In the genomic region with DNA sequence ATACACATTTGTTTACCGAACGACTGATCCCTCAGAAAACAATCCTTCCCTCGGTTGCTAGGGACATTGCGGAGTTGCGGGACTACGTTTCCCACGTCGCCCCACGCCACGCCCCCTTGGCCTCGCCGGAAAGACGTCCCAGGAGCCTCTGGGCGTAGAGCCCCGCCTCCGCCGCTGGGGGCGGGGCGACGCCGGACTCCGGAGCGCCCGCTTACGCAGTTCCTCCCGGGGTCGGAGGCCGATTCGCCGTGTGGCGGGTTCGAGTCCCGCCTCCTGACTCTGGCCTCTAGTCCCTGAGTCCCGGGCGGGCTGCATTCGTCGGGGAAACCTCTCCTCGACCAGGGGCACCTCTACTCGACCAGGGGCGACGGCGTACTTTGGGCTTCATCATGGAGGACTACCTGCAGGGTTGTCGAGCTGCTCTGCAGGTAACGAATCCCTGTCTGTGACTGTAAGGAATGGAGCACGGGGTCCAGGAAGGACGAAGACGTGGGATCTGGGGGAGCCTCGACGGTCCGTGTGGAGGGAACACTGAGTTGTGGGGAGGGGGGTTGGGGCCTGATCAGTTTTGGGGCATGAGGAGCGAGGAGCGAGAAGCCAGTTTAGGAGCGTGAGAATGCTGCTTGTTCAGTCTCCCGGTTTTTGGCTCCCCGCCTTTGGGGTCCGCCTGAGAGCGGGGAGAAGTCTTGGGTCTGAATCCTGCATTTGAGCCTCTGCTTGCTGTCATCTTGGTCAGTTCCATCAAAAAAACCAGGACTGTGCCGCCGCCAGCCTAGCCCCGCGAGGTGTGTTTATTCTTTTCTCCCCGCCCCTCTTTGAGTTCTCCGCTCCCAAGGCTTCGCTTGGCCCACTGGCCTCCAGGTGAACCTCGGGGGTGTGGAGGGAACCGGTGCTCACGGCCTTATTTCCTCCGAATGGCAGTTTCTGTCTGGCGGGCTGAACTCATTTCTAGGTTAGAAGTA, we compare ENCODE assay signal across 8 cellular contexts. TPM values are rescaled to one million over a fixed set of nuclear protein-coding genes. Genes with fewer than 3 reads are reported as not detected.
DNase-seq lines count a peak whose midpoint lies in the region; ATAC-seq and TF ChIP-seq lines count a peak whose summit lies in the region.

A gene with protein sequence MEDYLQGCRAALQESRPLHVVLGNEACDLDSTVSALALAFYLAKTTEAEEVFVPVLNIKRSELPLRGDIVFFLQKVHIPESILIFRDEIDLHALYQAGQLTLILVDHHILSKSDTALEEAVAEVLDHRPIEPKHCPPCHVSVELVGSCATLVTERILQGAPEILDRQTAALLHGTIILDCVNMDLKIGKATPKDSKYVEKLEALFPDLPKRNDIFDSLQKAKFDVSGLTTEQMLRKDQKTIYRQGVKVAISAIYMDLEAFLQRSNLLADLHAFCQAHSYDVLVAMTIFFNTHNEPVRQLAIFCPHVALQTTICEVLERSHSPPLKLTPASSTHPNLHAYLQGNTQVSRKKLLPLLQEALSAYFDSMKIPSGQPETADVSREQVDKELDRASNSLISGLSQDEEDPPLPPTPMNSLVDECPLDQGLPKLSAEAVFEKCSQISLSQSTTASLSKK (plus strand): TSS at position 206 of the 962 bp plus-strand sequence. CDS start 184 bp downstream, at position 390.

- H3K9me2 ChIP-seq in PC-9 (ENCODE audit: insufficient read depth) = no peaks in the 10 kb centered on the region

- H3K9me3 ChIP-seq in PC-9 (ENCODE audit: insufficient read depth, low read depth) (no peaks in the 10 kb centered on the region), mucosa of descending colon (no peaks in the 10 kb centered on the region)

- peaks cover 24% of the 10 kb centered on the region for H3K79me2 ChIP-seq in PC-9 (ENCODE audit: low read depth)

- peak within 1 kb of the TSS; percentile 94 for H2AFZ ChIP-seq in PC-9

- peaks cover 28% of the 10 kb centered on the region for H3F3A ChIP-seq in PC-9 (ENCODE audit: insufficient read depth, low read depth)

- peak; percentile 63 for ATAC-seq in GM21526 (IDR thresholded peaks at IDR 0.05; ENCODE audit: low FRiP score, unreplicated experiment)
- peak; percentile 89 for ATAC-seq in mucosa of descending colon

- H3K4me3 ChIP-seq in PC-9 (peak within 1 kb of the TSS; percentile 89), mucosa of descending colon (peak within 1 kb of the TSS; percentile 48)

- peak within 1 kb of the TSS; percentile 68 for H3K27ac ChIP-seq in PC-9
- peak within 1 kb of the TSS; percentile 87 for H3K27ac ChIP-seq in epithelial cell of prostate

- H4K20me1 ChIP-seq in PC-9 (ENCODE audit: insufficient read depth) = no peaks in the 10 kb centered on the region

- CTCF ChIA-PET in PC-9 (lab: Charles Lee) = no interaction called here

- no peaks in the 10 kb centered on the region for H3K27me3 ChIP-seq in PC-9 (ENCODE audit: insufficient read depth, low read depth)

- BruUV-seq in PC-9 (replicated peaks; lab: Mats Ljungman, UMichigan) = no TSS peak

- H3K36me3 ChIP-seq in PC-9 (ENCODE audit: low read depth) (no peaks in the 10 kb centered on the region), mucosa of descending colon (ENCODE audit: low read depth) (no peaks in the 10 kb centered on the region)

- DNase-seq in COR-L47 (lab: John Stamatoyannopoulos, UW) (peak; percentile 94), KBM-7 (peak; percentile 95), PC-9 (peak; percentile 95), activated T-cell treated with anti-CD3 and anti-CD28 coated beads for 48 hours (ENCODE audit: low read depth) (peak; percentile 98), epithelial cell of prostate (ENCODE audit: low read depth, low spot score) (peak; percentile 73), mucosa of descending colon (peak; percentile 97 to 99 (median 97))
- DNase-seq in stimulated activated CD8-positive, alpha-beta memory T cell treated with anti-CD3 and anti-CD28 coated beads, Interleukin-4, amount 100 ng/mL, for 1 hour (ENCODE audit: low read depth in 2 of 2, low spot score in 1 of 2) = peak; percentile 92 to 95

- TF ChIP-seq CTCF in PC-9 (conservative IDR thresholded peaks at IDR 0.05) (no peak), mucosa of descending colon (IDR thresholded peaks at IDR 0.05) (no peak)

- in situ Hi-C loops in KBM-7 (cut with MboI; ENCODE audit: low pct_unique_long_range_greater_than_20kb, low sequenced_read_pairs) = no loop called here

- peak within 1 kb of the TSS; percentile 97 for H3K4me2 ChIP-seq in PC-9

- H3K4me1 ChIP-seq in PC-9 (replicated peaks; ENCODE audit: insufficient read depth) (peaks cover 50% of the 10 kb centered on the region), mucosa of descending colon (ENCODE audit: low read depth) (peaks cover 60% of the 10 kb centered on the region)

- POLR2A ChIA-PET in PC-9 (lab: Charles Lee; ENCODE audit: unreplicated experiment) = interaction anchor here (0.7 kb wide), 1 partner anchor 313 kb away, joined by 16 read pairs; no protein-coding TSS in a partner anchor

- intact Hi-C loops in PC-9 (cut with micrococcal nuclease; ENCODE audit: unreplicated experiment) (loop anchor here (1.0 to 5.0 kb wide), 4 partner anchors 39 to 751 kb away; partner anchors contain the start of genes C1orf56, CA14, LYSMD1 and SCNM1), mucosa of descending colon (cut with DNase I, micrococcal nuclease) (loop anchor here in 1 of 2 donors (10.0 kb wide), 1 partner anchor 46 kb away; the partner anchor contains the start of gene CDC42SE1)

RNA-seq across cellular contexts. Expression of the gene that starts here (rescaled TPM):
- total RNA-seq in PC-9 (2021) (26.6 and 30.7 TPM in 2 replicates), mucosa of descending colon (10 to 100 TPM; 21.3 to 27.5 (median 23.3) TPM)

Comparison
In these comparisons a context has a peak if more than half of its experiments do, and no peak if none do; other contexts are left out.
1. Peak in every context shown above with its lines: DNase-seq, ATAC-seq, H3K4me3 ChIP-seq and H3K27ac ChIP-seq.